ENCODE assay signal across 1 cellular context in the genomic region with DNA sequence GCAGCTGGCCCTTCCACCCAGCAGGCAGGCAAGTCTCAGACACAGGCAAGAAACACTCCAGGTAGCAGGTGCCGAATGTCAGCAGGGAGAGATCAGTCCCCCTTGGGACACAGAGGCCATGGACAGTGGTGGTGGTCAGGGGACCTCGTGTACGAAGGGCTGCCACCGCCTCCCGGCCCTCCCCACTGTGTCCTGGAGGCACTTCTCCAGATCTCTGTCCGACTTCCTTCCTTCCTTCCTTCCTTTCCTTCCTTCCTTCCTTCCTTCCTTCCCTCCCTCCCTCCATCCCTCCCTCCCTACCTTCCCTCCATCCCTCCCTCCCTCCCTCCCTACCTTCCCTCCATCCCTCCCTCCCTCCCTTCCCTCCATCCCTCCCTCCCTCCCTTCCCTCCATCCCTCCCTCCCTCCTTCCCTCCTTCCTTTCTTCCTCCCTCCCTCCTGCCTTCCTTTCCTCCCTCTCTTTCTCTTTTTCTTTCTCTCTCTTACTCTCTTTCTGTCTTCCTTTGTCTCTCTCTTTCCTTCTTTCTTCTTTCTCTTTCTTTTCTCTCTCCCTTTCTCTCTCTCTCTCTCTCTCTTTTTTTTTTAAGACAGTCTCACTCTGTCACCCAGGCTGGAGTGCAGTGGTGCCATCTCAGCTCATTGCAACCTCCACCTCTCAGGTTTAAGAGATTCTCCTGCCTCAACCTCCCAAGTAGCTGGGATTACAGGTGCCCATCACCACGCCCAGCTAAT. TPM values are rescaled to one million over a fixed set of nuclear protein-coding genes. Genes with fewer than 3 reads are reported as not detected.
"Had no signal": no experiment of that assay in that cellular context is flagged by ENCODE, and none has a peak within 500 bp of the region (broad histone marks: within the 10 kb centered on the region; RNA-seq: fewer than 3 reads in every experiment).

No MANE protein-coding gene starts in this region.

RNA-seq across cellular contexts. Expression of gene GNG7, which starts 51.3 kb away (rescaled TPM):
- total RNA-seq: SJCRH30 had no signal
